24 cellular contexts compared by ENCODE assay signal in genomic region chr15:73888224-73889041, GRCh38. TPM values are rescaled to one million over a fixed set of nuclear protein-coding genes. Genes with fewer than 3 reads are reported as not detected.
"Had no signal": no experiment of that assay in that cellular context is flagged by ENCODE, and none has a peak within 500 bp of the region (broad histone marks: within the 10 kb centered on the region; RNA-seq: fewer than 3 reads in every experiment).

No MANE protein-coding gene starts in this region.

- H3K9me3 Mint-ChIP-seq: activated naive CD4-positive, alpha-beta T cell treated with anti-CD3 and anti-CD28 coated beads, Interleukin-2, amount 50 U/mL, for 72 hours had no signal

- H3K27me3 ChIP-seq: brain microvascular endothelial cell had no signal

- H3K27ac ChIP-seq: brain microvascular endothelial cell, cardiac muscle cell had no signal

- H3K4me3 ChIP-seq: cardiac muscle cell had no signal

- DNase-seq: activated B cell treated with CpG ODN at 0.5 μM for 24 hours; activated CD4-positive, alpha-beta memory T cell treated with anti-CD3 and anti-CD28 coated beads, Interleukin-2, amount 10 ng/mL, durations not matched to agents 7 days and 5 days; activated CD4-positive, alpha-beta T cell treated with anti-CD3 and anti-CD28 coated beads for 36 hours; activated CD4-positive, alpha-beta T cell treated with anti-CD3 and anti-CD28 coated beads, Interleukin-2, amount 50 U/mL, for 1 hour; activated CD8-positive, alpha-beta memory T cell treated with anti-CD3 and anti-CD28 coated beads, Interleukin-2, amount 50 U/mL, for 4 hours; activated naive CD4-positive, alpha-beta T cell treated with Interleukin-2 at 50 U/mL for 16 hours; brain microvascular endothelial cell; cerebellar nuclear complex; Karpas-422; MM.1S; NCI-H1105; NCI-H1436 treated with DMSO at 0.1 percent for 48 hours; NCI-H187; NCI-H2081; NCI-H510A treated with DMSO at 0.1 percent for 48 hours; PC-3; SIG-M5; T-helper 17 cell; T-helper 9 cell had no signal

- H3K36me3 ChIP-seq: brain microvascular endothelial cell, cardiac muscle cell had no signal

- FAIRE-seq: RCC 7860 had no signal

- H3K4me3 Mint-ChIP-seq: activated B cell treated with CpG ODN at 0.5 μM for 24 hours; activated CD4-positive, alpha-beta memory T cell treated with anti-CD3 and anti-CD28 coated beads, Interleukin-2, amount 10 ng/mL, durations not matched to agents 7 days and 5 days; activated CD4-positive, alpha-beta T cell treated with anti-CD3 and anti-CD28 coated beads for 36 hours; T-helper 17 cell had no signal

- H3K36me3 Mint-ChIP-seq: activated naive CD4-positive, alpha-beta T cell treated with anti-CD3 and anti-CD28 coated beads, Interleukin-2, amount 50 U/mL, for 72 hours had no signal

- ATAC-seq: activated CD4-positive, alpha-beta T cell treated with anti-CD3 and anti-CD28 coated beads for 36 hours; activated naive CD4-positive, alpha-beta T cell treated with anti-CD3 and anti-CD28 coated beads, Interleukin-2, amount 50 U/mL, for 72 hours; PC-3; T-helper 17 cell had no signal

- H3K27ac Mint-ChIP-seq: activated B cell treated with CpG ODN at 0.5 μM for 24 hours; activated CD4-positive, alpha-beta memory T cell treated with anti-CD3 and anti-CD28 coated beads, Interleukin-2, amount 10 ng/mL, durations not matched to agents 7 days and 5 days; activated CD4-positive, alpha-beta T cell treated with anti-CD3 and anti-CD28 coated beads for 36 hours; activated naive CD4-positive, alpha-beta T cell treated with anti-CD3 and anti-CD28 coated beads, Interleukin-2, amount 50 U/mL, for 72 hours; T-helper 17 cell had no signal

- H3K4me1 Mint-ChIP-seq: activated B cell treated with CpG ODN at 0.5 μM for 24 hours; activated CD4-positive, alpha-beta memory T cell treated with anti-CD3 and anti-CD28 coated beads, Interleukin-2, amount 10 ng/mL, durations not matched to agents 7 days and 5 days; activated CD4-positive, alpha-beta T cell treated with anti-CD3 and anti-CD28 coated beads for 36 hours had no signal

RNA-seq across cellular contexts. Expression of gene TBC1D21, which starts 15.1 kb away (rescaled TPM):
- total RNA-seq: activated B cell treated with CpG ODN at 0.5 μM for 24 hours; activated CD4-positive, alpha-beta memory T cell treated with anti-CD3 and anti-CD28 coated beads, Interleukin-2, amount 10 ng/mL, durations not matched to agents 7 days and 5 days; activated CD4-positive, alpha-beta T cell treated with anti-CD3 and anti-CD28 coated beads for 36 hours; activated CD8-positive, alpha-beta memory T cell treated with anti-CD3 and anti-CD28 coated beads for 36 hours; activated naive CD4-positive, alpha-beta T cell treated with anti-CD3 and anti-CD28 coated beads, Interleukin-2, amount 50 U/mL, for 72 hours; cardiac muscle cell; PC-3; T-helper 17 cell had no signal
- polyA plus RNA-seq: adipose tissue, cardiac muscle cell had no signal
